28 cellular contexts compared by ENCODE assay signal in the genomic region with DNA sequence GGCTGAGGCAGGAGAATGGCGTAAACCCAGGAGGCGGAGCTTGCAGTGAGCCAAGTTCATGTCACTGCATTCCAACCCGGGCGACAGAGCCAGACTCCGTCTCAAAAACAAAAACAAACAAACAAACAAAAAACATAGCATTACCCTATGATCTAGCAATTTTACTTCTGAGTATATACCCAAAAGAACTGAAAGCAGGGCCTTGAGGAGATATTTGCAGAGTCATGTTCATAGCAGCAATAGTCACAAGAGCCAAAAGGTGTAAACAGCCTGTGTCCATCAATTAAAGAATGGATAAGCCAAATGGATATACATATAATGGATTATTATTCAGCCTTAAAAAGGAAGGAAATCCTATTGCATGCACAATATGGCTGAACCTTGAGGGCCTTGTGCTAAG.
"Had no signal": no experiment of that assay in that cellular context is flagged by ENCODE, and none has a peak within 500 bp of the region (broad histone marks: within the 10 kb centered on the region; RNA-seq: fewer than 3 reads in every experiment).

No MANE protein-coding gene starts in this region.

- DNase-seq: naive thymus-derived CD8-positive, alpha-beta T cell; nephron progenitor cell; nucleus accumbens; pancreas; right cardiac atrium; right lobe of liver; spleen; stimulated activated CD4-positive, alpha-beta T cell treated with anti-CD3 and anti-CD28 coated beads, Interleukin-12 subunit alpha, Interleukin-12 subunit beta, amount 100 ng/mL, for 4 hours; stimulated activated CD4-positive, alpha-beta T cell treated with anti-CD3 and anti-CD28 coated beads, Interleukin-1b, Interleukin-23, amount 100 ng/mL, for 48 hours; stimulated activated CD4-positive, alpha-beta T cell treated with anti-CD3 and anti-CD28 coated beads, Interleukin-4, amount 100 ng/mL, for 1 hour; stimulated activated CD4-positive, alpha-beta T cell treated with anti-CD3 and anti-CD28 coated beads, Interleukin-4, amount 100 ng/mL, for 4 hours; stimulated activated CD8-positive, alpha-beta memory T cell treated with anti-CD3 and anti-CD28 coated beads, Interleukin-4, amount 100 ng/mL, for 48 hours; stimulated activated naive CD4-positive, alpha-beta T cell; stimulated activated naive CD8-positive, alpha-beta T cell treated with anti-CD3 and anti-CD28 coated beads, Interleukin-15, amount 100 ng/mL, for 72 hours; stimulated activated naive CD8-positive, alpha-beta T cell treated with anti-CD3 and anti-CD28 coated beads, Interleukin-15, Interleukin-2, amounts not matched to agents 100 U/mL and 50 U/mL, for 24 hours; substantia nigra; thyroid gland; upper lobe of left lung had no signal

- ATAC-seq: naive thymus-derived CD8-positive, alpha-beta T cell; natural killer cell treated with Interleukin-12 subunit alpha and Interleukin-12 subunit beta and Interleukin-15 and Interleukin-18, amount 100 ng/mL, for 72 hours; pancreas; right cardiac atrium; right lobe of liver; stimulated activated memory B cell treated with anti-CD40 and anti-IgM and Interleukin-4, amounts not matched to agents 10 μg/mL and 1 μg/mL and 100 μg/mL, for 72 hours; stimulated activated naive CD8-positive, alpha-beta T cell treated with anti-CD3 and anti-CD28 coated beads, Interleukin-15, amount 100 ng/mL, for 72 hours; stimulated activated naive CD8-positive, alpha-beta T cell treated with anti-CD3 and anti-CD28 coated beads, Interleukin-15, Interleukin-2, amounts not matched to agents 100 U/mL and 50 U/mL, for 24 hours had no signal

- H3K27me3 ChIP-seq: neutrophil, pancreas, right lobe of liver, spleen, thyroid gland, tibial nerve, upper lobe of left lung, vagina had no signal

- H3K27ac ChIP-seq: neutrophil, pancreas, prostate gland, right lobe of liver, skin epidermis, spleen, thoracic aorta, upper lobe of left lung, vagina had no signal

- H3K4me1 ChIP-seq: pancreas had no signal

- H3K36me3 ChIP-seq: prostate gland, right lobe of liver, thoracic aorta, thyroid gland had no signal

- FAIRE-seq: pancreas, urothelium cell line had no signal

- H3K9me3 ChIP-seq: neutrophil, pancreas, prostate gland, right lobe of liver, spleen, thoracic aorta, thyroid gland, tibial nerve, upper lobe of left lung, vagina had no signal

- H3K4me2 ChIP-seq: smooth muscle cell had no signal

- H3K4me3 ChIP-seq: pancreas, prostate gland, right lobe of liver, skin epidermis, smooth muscle cell, spleen, thoracic aorta, thyroid gland, tibial nerve, upper lobe of left lung, vagina had no signal
